Comparison of ENCODE assay signal across 2 cellular contexts in the genomic region with DNA sequence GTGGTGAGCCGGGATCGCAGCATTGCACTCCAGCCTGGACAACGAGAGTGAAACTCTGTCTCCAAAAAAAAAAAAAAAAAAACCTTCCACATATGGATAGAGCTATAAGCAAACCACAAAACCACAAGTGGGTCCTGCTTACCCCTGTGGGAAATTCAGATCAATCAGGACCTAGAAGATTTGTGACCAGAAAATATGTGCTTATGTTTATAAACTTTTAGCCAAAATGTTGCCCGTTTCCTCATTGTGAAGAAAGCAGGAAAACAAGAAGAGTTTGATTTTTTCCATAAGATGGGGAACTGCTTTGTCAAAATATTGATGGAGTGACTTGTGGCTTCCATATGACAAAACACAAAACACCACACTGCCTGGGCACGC.
TF ChIP-seq lines count a peak whose summit lies in the region.

No MANE protein-coding gene starts in this region.

TF ChIP-seq in liver, 16 proteins besides CTCF, POLR2A, EP300 and RAD21:
- TF ChIP-seq JUND (IDR thresholded peaks at IDR 0.05) = no peak
- no peak for TF ChIP-seq HNF4G (IDR thresholded peaks at IDR 0.05)
- TF ChIP-seq, protein P1, sequence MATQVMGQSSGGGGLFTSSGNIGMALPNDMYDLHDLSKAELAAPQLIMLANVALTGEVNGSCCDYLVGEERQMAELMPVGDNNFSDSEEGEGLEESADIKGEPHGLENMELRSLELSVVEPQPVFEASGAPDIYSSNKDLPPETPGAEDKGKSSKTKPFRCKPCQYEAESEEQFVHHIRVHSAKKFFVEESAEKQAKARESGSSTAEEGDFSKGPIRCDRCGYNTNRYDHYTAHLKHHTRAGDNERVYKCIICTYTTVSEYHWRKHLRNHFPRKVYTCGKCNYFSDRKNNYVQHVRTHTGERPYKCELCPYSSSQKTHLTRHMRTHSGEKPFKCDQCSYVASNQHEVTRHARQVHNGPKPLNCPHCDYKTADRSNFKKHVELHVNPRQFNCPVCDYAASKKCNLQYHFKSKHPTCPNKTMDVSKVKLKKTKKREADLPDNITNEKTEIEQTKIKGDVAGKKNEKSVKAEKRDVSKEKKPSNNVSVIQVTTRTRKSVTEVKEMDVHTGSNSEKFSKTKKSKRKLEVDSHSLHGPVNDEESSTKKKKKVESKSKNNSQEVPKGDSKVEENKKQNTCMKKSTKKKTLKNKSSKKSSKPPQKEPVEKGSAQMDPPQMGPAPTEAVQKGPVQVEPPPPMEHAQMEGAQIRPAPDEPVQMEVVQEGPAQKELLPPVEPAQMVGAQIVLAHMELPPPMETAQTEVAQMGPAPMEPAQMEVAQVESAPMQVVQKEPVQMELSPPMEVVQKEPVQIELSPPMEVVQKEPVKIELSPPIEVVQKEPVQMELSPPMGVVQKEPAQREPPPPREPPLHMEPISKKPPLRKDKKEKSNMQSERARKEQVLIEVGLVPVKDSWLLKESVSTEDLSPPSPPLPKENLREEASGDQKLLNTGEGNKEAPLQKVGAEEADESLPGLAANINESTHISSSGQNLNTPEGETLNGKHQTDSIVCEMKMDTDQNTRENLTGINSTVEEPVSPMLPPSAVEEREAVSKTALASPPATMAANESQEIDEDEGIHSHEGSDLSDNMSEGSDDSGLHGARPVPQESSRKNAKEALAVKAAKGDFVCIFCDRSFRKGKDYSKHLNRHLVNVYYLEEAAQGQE (IDR thresholded peaks at IDR 0.05) = no peak
- no peak for TF ChIP-seq FOXA1 (IDR thresholded peaks at IDR 0.05)
- no peak for TF ChIP-seq RXRA (IDR thresholded peaks at IDR 0.05)
- TF ChIP-seq, protein P2, sequence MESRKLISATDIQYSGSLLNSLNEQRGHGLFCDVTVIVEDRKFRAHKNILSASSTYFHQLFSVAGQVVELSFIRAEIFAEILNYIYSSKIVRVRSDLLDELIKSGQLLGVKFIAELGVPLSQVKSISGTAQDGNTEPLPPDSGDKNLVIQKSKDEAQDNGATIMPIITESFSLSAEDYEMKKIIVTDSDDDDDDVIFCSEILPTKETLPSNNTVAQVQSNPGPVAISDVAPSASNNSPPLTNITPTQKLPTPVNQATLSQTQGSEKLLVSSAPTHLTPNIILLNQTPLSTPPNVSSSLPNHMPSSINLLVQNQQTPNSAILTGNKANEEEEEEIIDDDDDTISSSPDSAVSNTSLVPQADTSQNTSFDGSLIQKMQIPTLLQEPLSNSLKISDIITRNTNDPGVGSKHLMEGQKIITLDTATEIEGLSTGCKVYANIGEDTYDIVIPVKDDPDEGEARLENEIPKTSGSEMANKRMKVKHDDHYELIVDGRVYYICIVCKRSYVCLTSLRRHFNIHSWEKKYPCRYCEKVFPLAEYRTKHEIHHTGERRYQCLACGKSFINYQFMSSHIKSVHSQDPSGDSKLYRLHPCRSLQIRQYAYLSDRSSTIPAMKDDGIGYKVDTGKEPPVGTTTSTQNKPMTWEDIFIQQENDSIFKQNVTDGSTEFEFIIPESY (IDR thresholded peaks at IDR 0.05) = no peak
- TF ChIP-seq SP1 (IDR thresholded peaks at IDR 0.05) = no peak
- no peak for TF ChIP-seq EGR1 (IDR thresholded peaks at IDR 0.05; ENCODE audit: low read depth in 2 of 2)
- TF ChIP-seq, protein P3, sequence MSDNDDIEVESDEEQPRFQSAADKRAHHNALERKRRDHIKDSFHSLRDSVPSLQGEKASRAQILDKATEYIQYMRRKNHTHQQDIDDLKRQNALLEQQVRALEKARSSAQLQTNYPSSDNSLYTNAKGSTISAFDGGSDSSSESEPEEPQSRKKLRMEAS (IDR thresholded peaks at IDR 0.05) = no peak
- TF ChIP-seq FOXA2 (IDR thresholded peaks at IDR 0.05) = no peak
- TF ChIP-seq NR2F2 (IDR thresholded peaks at IDR 0.05) = no peak
- TF ChIP-seq GABPA (IDR thresholded peaks at IDR 0.05 in 1 of 2, conservative IDR thresholded peaks at IDR 0.05 in 1 of 2) = no peak
- TF ChIP-seq HNF4A (conservative IDR thresholded peaks at IDR 0.05) = no peak
- TF ChIP-seq TAF1 (conservative IDR thresholded peaks at IDR 0.05) = no peak
- TF ChIP-seq YY1 (IDR thresholded peaks at IDR 0.05) = no peak
- TF ChIP-seq, protein P4, sequence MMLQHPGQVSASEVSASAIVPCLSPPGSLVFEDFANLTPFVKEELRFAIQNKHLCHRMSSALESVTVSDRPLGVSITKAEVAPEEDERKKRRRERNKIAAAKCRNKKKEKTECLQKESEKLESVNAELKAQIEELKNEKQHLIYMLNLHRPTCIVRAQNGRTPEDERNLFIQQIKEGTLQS (IDR thresholded peaks at IDR 0.05) = no peak

TF ChIP-seq in HepG2, 621 proteins besides CTCF, POLR2A, EP300 and RAD21:
- TF ChIP-seq IRX3 (CRISPR knock-in tag; IDR thresholded peaks at IDR 0.05; ENCODE audit: borderline replicate concordance, low read depth) (no peak), MED8 (CRISPR knock-in tag; IDR thresholded peaks at IDR 0.05; ENCODE audit: insufficient replicate concordance) (no peak)
